ENCODE assay signal across 1 cellular context in genomic region chr6:14035448-14035847, GRCh38.
TF ChIP-seq lines count a peak whose summit lies in the region.

No MANE protein-coding gene starts in this region.

TF ChIP-seq in K562, 482 proteins besides CTCF, POLR2A, EP300 and RAD21 (continued from another document):
- TF ChIP-seq RFX1 (IDR thresholded peaks at IDR 0.05) (no peak), MGA (IDR thresholded peaks at IDR 0.05) (peak; percentile 23; the same call in 1 of the 2 replicates), RBFOX2 (IDR thresholded peaks at IDR 0.05; ENCODE audit: low read depth, low read length) (no peak)
